ENCODE assay signal across 8 cellular contexts in the genomic region with DNA sequence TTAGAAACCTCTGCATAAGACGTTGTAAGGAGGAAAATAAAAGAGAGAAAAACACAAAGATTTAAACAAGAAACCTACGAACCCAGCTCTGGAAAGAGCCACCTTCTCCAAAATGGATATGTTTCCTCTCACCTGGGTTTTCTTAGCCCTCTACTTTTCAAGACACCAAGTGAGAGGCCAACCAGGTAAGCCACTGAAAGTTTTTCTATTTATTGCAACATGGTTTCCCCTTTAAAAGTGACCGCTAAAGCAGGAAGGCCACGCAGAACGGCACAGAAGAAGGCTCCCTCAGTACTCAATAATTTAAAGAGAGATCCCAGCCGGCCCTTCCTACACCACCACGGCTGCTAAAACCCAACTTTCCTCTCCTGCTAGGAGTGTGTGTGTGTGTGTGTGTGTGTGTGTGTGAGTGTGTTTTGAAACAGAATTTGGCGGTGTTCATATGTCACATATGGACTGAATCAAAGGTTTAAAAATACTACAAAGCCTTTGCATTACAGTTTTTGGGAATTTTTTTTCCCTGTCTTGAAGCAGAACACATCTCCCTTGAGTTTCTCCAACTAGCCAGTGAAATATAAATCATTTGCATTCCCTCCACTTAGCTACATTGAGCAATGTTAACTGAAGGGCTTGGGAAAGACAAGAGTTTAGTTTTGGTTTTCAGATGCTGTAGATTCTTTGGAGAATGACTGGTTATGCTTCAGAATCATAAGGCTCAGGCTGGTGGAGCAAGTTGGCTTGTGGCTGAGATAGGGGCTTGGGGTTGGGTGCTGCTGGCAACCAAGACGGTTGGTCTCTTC. TPM values are rescaled to one million over a fixed set of nuclear protein-coding genes. Genes with fewer than 3 reads are reported as not detected.
DNase-seq lines count a peak whose midpoint lies in the region; ATAC-seq, FAIRE-seq and TF ChIP-seq lines count a peak whose summit lies in the region.

No MANE protein-coding gene starts in this region.

- H3K4me1 ChIP-seq in esophagus muscularis mucosa, result peaks cover 36 to 55% (median 49%) of the 10 kb centered on the region in 4 donors
- H3K4me1 ChIP-seq in parathyroid adenoma, result peaks cover 7% of the 10 kb centered on the region

- WGBS in esophagus muscularis mucosa, result 14% methylated on average over 9 of the region's 9 CpGs

- no peak overlapping the region for H3K9ac ChIP-seq in parathyroid adenoma

- TF ChIP-seq CTCF in esophagus muscularis mucosa (IDR thresholded peaks at IDR 0.05), result no peak
- TF ChIP-seq CTCF in parathyroid adenoma (IDR thresholded peaks at IDR 0.05), result no peak

- H3K27me3 ChIP-seq in esophagus muscularis mucosa (no peaks in the 10 kb centered on the region), parathyroid adenoma (ENCODE audit: control insufficient read depth, insufficient read depth, low read length) (peaks cover 2% of the 10 kb centered on the region)

- H2AFZ ChIP-seq in parathyroid adenoma, result peak overlapping the region; percentile 91

- H3K9me3 ChIP-seq in esophagus muscularis mucosa (no peaks in the 10 kb centered on the region), parathyroid adenoma (ENCODE audit: control insufficient read depth, low read length) (no peaks in the 10 kb centered on the region)

- H3K79me2 ChIP-seq in parathyroid adenoma, result no peaks in the 10 kb centered on the region

- no peak for ATAC-seq in GM21447 (IDR thresholded peaks at IDR 0.05; ENCODE audit: unreplicated experiment)

- no peak for TF ChIP-seq POLR2A in esophagus muscularis mucosa (IDR thresholded peaks at IDR 0.05; ENCODE audit: low read depth)

- peak overlapping the region; percentile 77 for H3K4me2 ChIP-seq in parathyroid adenoma (ENCODE audit: low read length)

- H3K4me3 ChIP-seq in esophagus muscularis mucosa (peak overlapping the region; percentile 76 to 95 (median 80)), parathyroid adenoma (ENCODE audit: low read depth, low read length) (peak overlapping the region; percentile 61)

- no peak for FAIRE-seq in RCC 7860 (lab: Jason Lieb, UNC)

- peaks cover 0 to 7% (median 2%) of the 10 kb centered on the region in 4 donors for H3K36me3 ChIP-seq in esophagus muscularis mucosa
- no peaks in the 10 kb centered on the region for H3K36me3 ChIP-seq in parathyroid adenoma (ENCODE audit: control insufficient read depth, insufficient read depth, low read length)

- H3K27ac ChIP-seq in esophagus muscularis mucosa (replicated peaks in 1 of 4) (peak overlapping the region; percentile 92 to 98 (median 96)), parathyroid adenoma (peak overlapping the region; percentile 33)

- TF ChIP-seq EP300 in esophagus muscularis mucosa (IDR thresholded peaks at IDR 0.05), result no peak

- DNase-seq in EH (ENCODE audit: low read depth) (peak; percentile 82), RCC 7860 (ENCODE audit: low spot score) (peak; percentile 23), esophagus muscularis mucosa (ENCODE audit: extremely low spot score) (peak; percentile 55), C1 segment of cervical spinal cord (lab: John Stamatoyannopoulos, UW) (no peak), hypothalamus (lab: John Stamatoyannopoulos, UW) (no peak), T1000 (lab: John Stamatoyannopoulos, UW) (no peak)

- intact Hi-C loops in esophagus muscularis mucosa (cut with DNase I), result loop anchor here (5.0 kb wide), 1 partner anchor 79 kb away; no protein-coding TSS in a partner anchor

RNA-seq across cellular contexts. Expression of a gene that starts 1.1 kb away (rescaled TPM):
- total RNA-seq in esophagus muscularis mucosa, result 100 to 1,000 TPM; 195 to 440 (median 314) TPM

Comparison
In these comparisons a context has a peak if more than half of its experiments do, and no peak if none do; other contexts are left out.
1. DNase-seq: peak in EH (single experiment), RCC 7860 (single experiment) and esophagus muscularis mucosa (single experiment); none in C1 segment of cervical spinal cord (0 of 14), hypothalamus (0 of 51) and T1000 (single experiment).